9 cellular contexts compared by ENCODE assay signal in genomic region chr1:101262601-101263348, GRCh38. TPM values are rescaled to one million over a fixed set of nuclear protein-coding genes. Genes with fewer than 3 reads are reported as not detected.
DNase-seq lines count a peak whose midpoint lies in the region; ATAC-seq and TF ChIP-seq lines count a peak whose summit lies in the region.
"Had no signal": no experiment of that assay in that cellular context is flagged by ENCODE, and none has a peak within 500 bp of the region (broad histone marks: within the 10 kb centered on the region; RNA-seq: fewer than 3 reads in every experiment).

No MANE protein-coding gene starts in this region.

- H3K9me3 ChIP-seq in mesodermal cell (ENCODE audit: control insufficient read depth, low read length) = no peaks in the 10 kb centered on the region

- no peak for TF ChIP-seq CTCF in HL-60 (IDR thresholded peaks at IDR 0.05; ENCODE audit: insufficient read depth, low read length)

- H3K4me3 ChIP-seq in HL-60 (replicated peaks; ENCODE audit: insufficient read depth, low read length) (no peak overlapping the region), mesodermal cell (ENCODE audit: extremely low read depth, insufficient read depth, low read length, poor library complexity, severe bottlenecking) (no peak overlapping the region)

- no peak for ATAC-seq in GM21619 (IDR thresholded peaks at IDR 0.05; ENCODE audit: unreplicated experiment)

- H3K36me3 ChIP-seq in mesodermal cell (ENCODE audit: control insufficient read depth, insufficient read depth, low read length) = no peaks in the 10 kb centered on the region

- H3K4me1 ChIP-seq in mesodermal cell (ENCODE audit: control insufficient read depth, insufficient read depth, low read length, poor library complexity, severe bottlenecking) = peaks cover 10% of the 10 kb centered on the region

- H3K27me3 ChIP-seq in HL-60 (ENCODE audit: insufficient read depth, poor library complexity, severe bottlenecking) = no peaks in the 10 kb centered on the region

- peak; percentile 19 for DNase-seq in DMS114 treated with DMSO at 0.1 percent for 48 hours (lab: John Stamatoyannopoulos, UW; ENCODE audit: unreplicated experiment)
- DNase-seq in HL-60 (ENCODE audit: low read depth in 1 of 2, low spot score in 1 of 2) = peak in 1 of 2 experiments; percentile 73
- peak; percentile 36 for DNase-seq in activated CD8-positive, alpha-beta memory T cell treated with anti-CD3 and anti-CD28 coated beads, Interleukin-2, amount 50 U/mL, for 48 hours
- no peak for DNase-seq in HuH-7.5 (ENCODE audit: low spot score)
- DNase-seq in NCI-H2081 (lab: John Stamatoyannopoulos, UW) = no peak
- no peak for DNase-seq in NCI-H187 treated with DMSO at 0.1 percent for 48 hours (lab: John Stamatoyannopoulos, UW)
- DNase-seq: activated CD4-positive, alpha-beta T cell treated with anti-CD3 and anti-CD28 coated beads, Interleukin-2, amount 50 U/mL, for 4 hours had no signal

- H3K27ac ChIP-seq in HL-60 (replicated peaks) = peak overlapping the region; percentile 88
- H3K27ac ChIP-seq in mesodermal cell (ENCODE audit: low read depth, low read length, severe bottlenecking) = peak overlapping the region; percentile 75

- 42 to 47% methylated on average over 4 to 5 of the region's 6 CpGs for WGBS in mesodermal cell (ENCODE audit: insufficient coverage in 2 of 2), 2 experiments

RNA-seq across cellular contexts. Expression of gene S1PR1, which starts 26.0 kb away (rescaled TPM):
- 20.4 TPM for polyA plus RNA-seq in mesodermal cell (2013, experiment 1 of 2)
- polyA plus RNA-seq in mesodermal cell (2013, experiment 2 of 2) = 16.0 TPM

Comparison
In these comparisons a context has a peak if more than half of its experiments do, and no peak if none do; other contexts are left out.
1. DNase-seq: peak in DMS114 treated with DMSO at 0.1 percent for 48 hours (single experiment) and activated CD8-positive, alpha-beta memory T cell treated with anti-CD3 and anti-CD28 coated beads, Interleukin-2, amount 50 U/mL, for 48 hours (single experiment); none in HuH-7.5 (single experiment), NCI-H2081 (0 of 2) and NCI-H187 treated with DMSO at 0.1 percent for 48 hours (single experiment).